Comparison of ENCODE assay signal across 1 cellular context in genomic region chr1:171421413-171422020, GRCh38.
A peak's percentile ranks its signal among the peaks of the same experiment; 100 is the strongest.
TF ChIP-seq lines count a peak whose summit lies in the region.

No MANE protein-coding gene starts in this region.

TF ChIP-seq in K562, 482 proteins besides CTCF, POLR2A, EP300 and RAD21:
- TF ChIP-seq TFE3 (CRISPR knock-in tag; IDR thresholded peaks at IDR 0.05) (peak; percentile 73), TEAD1 (CRISPR knock-in tag; IDR thresholded peaks at IDR 0.05) (no peak)
